In genomic region chr10:77101416-77101815, GRCh38 we compare ENCODE assay signal across 23 cellular contexts.
"Had no signal": no experiment of that assay in that cellular context is flagged by ENCODE, and none has a peak within 500 bp of the region (broad histone marks: within the 10 kb centered on the region; RNA-seq: fewer than 3 reads in every experiment).

No MANE protein-coding gene starts in this region.

- DNase-seq: IMR-90, Karpas-422, KG1, MG63, NCI-H1092, NCI-H1436, NCI-H187, NCI-H2029, NCI-H2081 treated with DMSO at 0.1 percent for 48 hours, NCI-H2171, NCI-H226, NCI-H446, NCI-H510A, NCI-H524 treated with DMSO at 0.1 percent for 48 hours, NCI-H69, NCI-H774, Right ventricle myocardium superior, RPMI8226, SIG-M5, SW 1271, T-cell had no signal

- H3K4me3 ChIP-seq: MG63, SJSA1 had no signal

- H3K9me3 ChIP-seq: MG63, SJSA1 had no signal

- ATAC-seq: HepG2, T-cell had no signal

- H3K4me1 ChIP-seq: SJSA1 had no signal

- H3K27ac ChIP-seq: SJSA1 had no signal

- H3K27me3 ChIP-seq: MG63 had no signal

- H3K36me3 ChIP-seq: SJSA1 had no signal
